In the genomic region with DNA sequence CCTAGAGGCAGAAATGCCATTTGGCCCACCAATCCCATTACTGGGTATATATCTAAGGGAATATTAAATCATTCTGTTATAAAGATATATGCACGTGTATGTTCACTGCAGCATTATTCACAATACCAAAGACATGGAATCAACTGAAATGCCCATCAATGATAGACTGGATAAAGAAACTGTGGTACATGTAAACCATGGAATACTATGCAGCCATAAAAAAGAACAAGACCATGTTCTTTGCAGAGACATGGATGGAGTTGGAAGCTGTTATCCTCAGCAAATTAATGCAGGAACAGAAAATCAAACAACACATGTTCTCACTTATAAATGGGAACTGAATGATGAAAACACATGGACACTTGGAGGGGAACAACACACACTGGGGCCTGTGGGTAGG, we compare ENCODE assay signal across 28 cellular contexts.
"Had no signal": no experiment of that assay in that cellular context is flagged by ENCODE, and none has a peak within 500 bp of the region (broad histone marks: within the 10 kb centered on the region; RNA-seq: fewer than 3 reads in every experiment).

No MANE protein-coding gene starts in this region.

- H3K36me3 ChIP-seq: colonic mucosa, esophagus squamous epithelium, gastrocnemius medialis, heart right ventricle, left lung, lower lobe of right lung had no signal

- H3K4me1 Mint-ChIP-seq: mesothelial cell of epicardium had no signal

- H3K36me3 Mint-ChIP-seq: mesothelial cell of epicardium had no signal

- H3K4me1 ChIP-seq: colonic mucosa, esophagus squamous epithelium, left lung, lower lobe of right lung had no signal

- H3K9me3 Mint-ChIP-seq: dendritic cell treated with granulocyte-macrophage colony-stimulating factor and Interleukin-4, amounts not matched to agents 40 ng/mL and 50 ng/mL, for 4 days; effector memory CD8-positive, alpha-beta T cell had no signal

- FAIRE-seq: endometrium, islet of Langerhans, keratinocyte had no signal

- DNase-seq: colonic mucosa; cortex of kidney; effector CD8-positive, alpha-beta T cell; effector memory CD8-positive, alpha-beta T cell; endodermal cell; erythroblast; esophagus squamous epithelium; foreskin fibroblast; foreskin melanocyte; gastrocnemius medialis; glutamatergic neuron; head of caudate nucleus; heart right ventricle; hippocampal formation; left cardiac atrium; left lung; left ventricle myocardium superior; lower lobe of right lung; mesenchymal stem cell; mucosa of descending colon; naive B cell had no signal

- H3K9me3 ChIP-seq: colonic mucosa, esophagus squamous epithelium, gastrocnemius medialis, heart right ventricle, left lung, lower lobe of right lung, mucosa of descending colon had no signal

- H3K27ac Mint-ChIP-seq: dendritic cell treated with granulocyte-macrophage colony-stimulating factor and Interleukin-4, amounts not matched to agents 40 ng/mL and 50 ng/mL, for 4 days; endodermal cell; mesothelial cell of epicardium had no signal

- H3K27ac ChIP-seq: colonic mucosa, epithelial cell of prostate, esophagus squamous epithelium, gastrocnemius medialis, heart right ventricle, left lung, lower lobe of right lung had no signal

- ATAC-seq: effector memory CD8-positive, alpha-beta T cell; esophagus mucosa; gastrocnemius medialis; heart right ventricle; left cardiac atrium; left lung; left ventricle myocardium superior; lower lobe of right lung; mucosa of descending colon had no signal

- H3K27me3 ChIP-seq: colonic mucosa, esophagus squamous epithelium, gastrocnemius medialis, heart right ventricle, left lung had no signal

- H3K4me3 Mint-ChIP-seq: dendritic cell treated with granulocyte-macrophage colony-stimulating factor and Interleukin-4, amounts not matched to agents 40 ng/mL and 50 ng/mL, for 4 days; effector memory CD8-positive, alpha-beta T cell; endodermal cell; mesothelial cell of epicardium had no signal

- H3K4me3 ChIP-seq: colonic mucosa, esophagus squamous epithelium, gastrocnemius medialis, heart right ventricle, left lung, lower lobe of right lung, mucosa of descending colon had no signal

- H3K27me3 Mint-ChIP-seq: dendritic cell treated with granulocyte-macrophage colony-stimulating factor and Interleukin-4, amounts not matched to agents 40 ng/mL and 50 ng/mL, for 4 days; naive B cell had no signal
